Comparison of ENCODE assay signal across 8 cellular contexts in genomic region chr9:113522858-113523257, GRCh38. TPM values are rescaled to one million over a fixed set of nuclear protein-coding genes. Genes with fewer than 3 reads are reported as not detected.
DNase-seq lines count a peak whose midpoint lies in the region; ATAC-seq and TF ChIP-seq lines count a peak whose summit lies in the region.
"Had no signal": no experiment of that assay in that cellular context is flagged by ENCODE, and none has a peak within 500 bp of the region (broad histone marks: within the 10 kb centered on the region; RNA-seq: fewer than 3 reads in every experiment).

No MANE protein-coding gene starts in this region.

- H3K27ac Mint-ChIP-seq in stimulated activated naive CD8-positive, alpha-beta T cell treated with anti-CD3 and anti-CD28 coated beads, Interleukin-15, amount 100 ng/mL, for 72 hours = no peak overlapping the region

- peak overlapping the region; percentile 76 to 79 for H3K4me3 Mint-ChIP-seq in stimulated activated naive CD8-positive, alpha-beta T cell treated with anti-CD3 and anti-CD28 coated beads, Interleukin-15, amount 100 ng/mL, for 72 hours

- intact Hi-C loops in esophagus squamous epithelium (cut with DNase I) (no loop called here), A673 (cut with micrococcal nuclease; ENCODE audit: unreplicated experiment) (no loop called here)

- no peaks in the 10 kb centered on the region for H3K9me3 Mint-ChIP-seq in stimulated activated naive CD8-positive, alpha-beta T cell treated with anti-CD3 and anti-CD28 coated beads, Interleukin-15, amount 100 ng/mL, for 72 hours

- TF ChIP-seq POLR2A in esophagus squamous epithelium (IDR thresholded peaks at IDR 0.05) = no peak

- H3K27me3 ChIP-seq in esophagus squamous epithelium = no peaks in the 10 kb centered on the region
- H3K27me3 ChIP-seq in A673 (replicated peaks; ENCODE audit: insufficient read depth, low read depth, low read length, poor library complexity) = no peaks in the 10 kb centered on the region

- no peaks in the 10 kb centered on the region for H3K27me3 Mint-ChIP-seq in stimulated activated naive CD8-positive, alpha-beta T cell treated with anti-CD3 and anti-CD28 coated beads, Interleukin-15, amount 100 ng/mL, for 72 hours

- peak overlapping the region in 3 of 4 donors; percentile 23 to 80 (median 47) for H3K27ac ChIP-seq in esophagus squamous epithelium
- no peak overlapping the region for H3K27ac ChIP-seq in A673 (ENCODE audit: low read depth, low read length, poor library complexity, severe bottlenecking)

- no peak for DNase-seq in esophagus squamous epithelium (lab: John Stamatoyannopoulos, UW)
- no peak for DNase-seq in stimulated activated naive CD8-positive, alpha-beta T cell treated with anti-CD3 and anti-CD28 coated beads, Interleukin-15, amount 100 ng/mL, for 72 hours
- no peak for DNase-seq in DMS 273 (lab: John Stamatoyannopoulos, UW; ENCODE audit: unreplicated experiment)
- DNase-seq in A673 (ENCODE audit: low spot score) = no peak
- DNase-seq: GF-D8 had no signal

- BruUV-seq in A673 (replicated peaks; lab: Mats Ljungman, UMichigan) = no TSS peak

- H3K4me1 Mint-ChIP-seq in stimulated activated naive CD8-positive, alpha-beta T cell treated with anti-CD3 and anti-CD28 coated beads, Interleukin-15, amount 100 ng/mL, for 72 hours = peaks cover 97% of the 10 kb centered on the region

- WGBS in esophagus squamous epithelium, 2 donors = 63 to 86% methylated on average over 2 to 4 of the region's 8 CpGs

- H3K9me3 ChIP-seq in esophagus squamous epithelium (no peaks in the 10 kb centered on the region), A673 (ENCODE audit: low read depth, low read length, poor library complexity, severe bottlenecking) (no peaks in the 10 kb centered on the region)

- TF ChIP-seq CTCF in esophagus squamous epithelium (IDR thresholded peaks at IDR 0.05) (no peak), A673 (conservative IDR thresholded peaks at IDR 0.05; ENCODE audit: low read depth, low read length) (no peak)

- H3K4me3 ChIP-seq in esophagus squamous epithelium (no peak overlapping the region), A673 (ENCODE audit: low read depth, low read length, poor library complexity, severe bottlenecking) (no peak overlapping the region)

- CTCF ChIA-PET in A673 (lab: Charles Lee) = no interaction called here

- H3K4me1 ChIP-seq in esophagus squamous epithelium (peaks cover 26 to 82% (median 65%) of the 10 kb centered on the region in 3 donors), A673 (ENCODE audit: insufficient read depth, low read length, poor library complexity, severe bottlenecking) (no peaks in the 10 kb centered on the region)

- POLR2A ChIA-PET in A673 (lab: Charles Lee; ENCODE audit: low non-redundant PET) = no interaction called here

- peak; percentile 13 for ATAC-seq in GM19395 (IDR thresholded peaks at IDR 0.05; ENCODE audit: unreplicated experiment)
- peak; percentile 1 for ATAC-seq in HG03521 (IDR thresholded peaks at IDR 0.05; ENCODE audit: unreplicated experiment)
- ATAC-seq in stimulated activated naive CD8-positive, alpha-beta T cell treated with anti-CD3 and anti-CD28 coated beads, Interleukin-15, amount 100 ng/mL, for 72 hours = peak; percentile 1
- no peak for ATAC-seq in GM21515 (IDR thresholded peaks at IDR 0.05; ENCODE audit: unreplicated experiment)

- H3K36me3 ChIP-seq in esophagus squamous epithelium (peaks cover 0 to 39% (median 0%) of the 10 kb centered on the region in 3 donors), A673 (ENCODE audit: insufficient read depth, low read length, poor library complexity, severe bottlenecking) (no peaks in the 10 kb centered on the region)

RNA-seq across cellular contexts. Expression of gene RGS3, which starts 59.3 kb away (rescaled TPM):
- total RNA-seq in esophagus squamous epithelium (10 to 100 TPM in 3 of 4 donors, 1 to 10 TPM in 1; 9.7 to 16.3 (median 12.7) TPM), A673 (2021) (19.2 and 19.8 TPM in 2 replicates)
